Comparison of ENCODE assay signal across 7 cellular contexts in genomic region chr3:187862701-187863277, GRCh38.
A peak's percentile ranks its signal among the peaks of the same experiment; 100 is the strongest.
DNase-seq lines count a peak whose midpoint lies in the region; ATAC-seq and TF ChIP-seq lines count a peak whose summit lies in the region.
"Not testable (repeated sequence)": the region's sequence is repeated elsewhere in the genome, so short reads cannot be mapped to it uniquely, and the experiment has no call there.

No MANE protein-coding gene starts in this region.

- H3K79me1 ChIP-seq in mesendoderm (ENCODE audit: low read length): not testable (repeated sequence)

- H3K4me2 ChIP-seq in DND-41 (ENCODE audit: insufficient read depth, low read length); mesendoderm (ENCODE audit: low read length): not testable (repeated sequence)

- H3K4me3 Mint-ChIP-seq in activated CD4-positive, alpha-beta T cell treated with anti-CD3 and anti-CD28 coated beads for 36 hours: peak overlapping the region; percentile 53
- H3K4me3 Mint-ChIP-seq in glutamatergic neuron (ENCODE audit: unreplicated experiment) (peak overlapping the region; percentile 87), osteocyte (ENCODE audit: unreplicated experiment) (peak overlapping the region; percentile 82)

- not testable (repeated sequence) for H3K18ac ChIP-seq in mesendoderm (ENCODE audit: low read length)

- H3K27ac ChIP-seq in DND-41 (ENCODE audit: low read length); HUES64 (ENCODE audit: low read depth, low read length); mesendoderm (ENCODE audit: low read depth, low read length): not testable (repeated sequence)

- H3K4me1 Mint-ChIP-seq in activated CD4-positive, alpha-beta T cell treated with anti-CD3 and anti-CD28 coated beads for 36 hours; glutamatergic neuron (ENCODE audit: low read depth, unreplicated experiment); osteocyte (ENCODE audit: unreplicated experiment): not testable (repeated sequence)

- H3K4me3 ChIP-seq in DND-41 (ENCODE audit: low read depth in 1 of 2, low read length in 2 of 2); mesendoderm (ENCODE audit: low read length): not testable (repeated sequence)
- H3K4me3 ChIP-seq in HUES64 (ENCODE audit: low read length): peak overlapping the region; percentile 59

- not testable (repeated sequence) for H2AFZ ChIP-seq in DND-41 (ENCODE audit: low read depth, low read length)

- H3K27me3 Mint-ChIP-seq in activated CD4-positive, alpha-beta T cell treated with anti-CD3 and anti-CD28 coated beads for 36 hours; glutamatergic neuron (ENCODE audit: unreplicated experiment); osteocyte (ENCODE audit: unreplicated experiment): not testable (repeated sequence)

- not testable (repeated sequence) for TF ChIP-seq CTCF in DND-41 (IDR thresholded peaks at IDR 0.05; ENCODE audit: borderline replicate concordance, extremely low read depth, low read length, poor library complexity, severe bottlenecking); glutamatergic neuron (IDR thresholded peaks at IDR 0.05; ENCODE audit: partially characterized antibody, unreplicated experiment); osteocyte (IDR thresholded peaks at IDR 0.05)

- not testable (repeated sequence) for H3K56ac ChIP-seq in mesendoderm (ENCODE audit: low read length)

- H3K27ac Mint-ChIP-seq in activated CD4-positive, alpha-beta T cell treated with anti-CD3 and anti-CD28 coated beads for 36 hours; glutamatergic neuron (ENCODE audit: unreplicated experiment): not testable (repeated sequence)
- H3K27ac Mint-ChIP-seq in osteocyte (ENCODE audit: unreplicated experiment): peak overlapping the region; percentile 78

- CTCF ChIA-PET in activated CD4-positive, alpha-beta T cell treated with anti-CD3 and anti-CD28 coated beads for 36 hours (lab: Charles Lee): not testable (repeated sequence)

- ATAC-seq in DND-41 (ENCODE audit: insufficient read depth, low read depth); activated CD4-positive, alpha-beta T cell treated with anti-CD3 and anti-CD28 coated beads for 36 hours: not testable (repeated sequence)

- not testable (repeated sequence) for H3K27me3 ChIP-seq in DND-41 (ENCODE audit: insufficient read depth, low read length, poor library complexity); HUES64 (ENCODE audit: insufficient read depth, low read length); mesendoderm (ENCODE audit: insufficient read depth, low read length, poor library complexity)

- not testable (repeated sequence) for H3K4ac ChIP-seq in mesendoderm (ENCODE audit: low read depth, low read length)

- peaks cover 17% of the 10 kb centered on the region for H3K9me3 Mint-ChIP-seq in activated CD4-positive, alpha-beta T cell treated with anti-CD3 and anti-CD28 coated beads for 36 hours (ENCODE audit: low read depth)
- not testable (repeated sequence) for H3K9me3 Mint-ChIP-seq in glutamatergic neuron (ENCODE audit: unreplicated experiment)
- H3K9me3 Mint-ChIP-seq in osteocyte (ENCODE audit: unreplicated experiment): peaks cover 12% of the 10 kb centered on the region

- H3K23ac ChIP-seq in mesendoderm (ENCODE audit: low read length): not testable (repeated sequence)

- H4K20me1 ChIP-seq in DND-41 (ENCODE audit: insufficient read depth, low read length): not testable (repeated sequence)

- not testable (repeated sequence) for H2BK15ac ChIP-seq in mesendoderm (replicated peaks; ENCODE audit: low read depth)

- not testable (repeated sequence) for H3K79me2 ChIP-seq in DND-41 (ENCODE audit: insufficient read depth, low read length); mesendoderm (ENCODE audit: control insufficient read depth, insufficient read depth, low read length)

- not testable (repeated sequence) for H3K36me3 Mint-ChIP-seq in activated CD4-positive, alpha-beta T cell treated with anti-CD3 and anti-CD28 coated beads for 36 hours (ENCODE audit: low read depth); osteocyte (ENCODE audit: unreplicated experiment)
- H3K36me3 Mint-ChIP-seq in glutamatergic neuron (ENCODE audit: unreplicated experiment): peaks cover 12% of the 10 kb centered on the region

- H3K36me3 ChIP-seq in DND-41 (ENCODE audit: insufficient read depth, low read length); HUES64 (ENCODE audit: insufficient read depth, low read length); mesendoderm (ENCODE audit: control insufficient read depth, insufficient read depth, low read length): not testable (repeated sequence)

- not testable (repeated sequence) for H2BK5ac ChIP-seq in mesendoderm (ENCODE audit: low read length)

- H4K8ac ChIP-seq in mesendoderm (ENCODE audit: low read depth, low read length): not testable (repeated sequence)

- not testable (repeated sequence) for H4K5ac ChIP-seq in mesendoderm (ENCODE audit: low read length)

- H3K4me1 ChIP-seq in DND-41 (ENCODE audit: insufficient read depth, low read length); HUES64 (ENCODE audit: insufficient read depth, low read length); mesendoderm (ENCODE audit: control insufficient read depth, low read depth, low read length): not testable (repeated sequence)

- H3K9me3 ChIP-seq in DND-41 (ENCODE audit: insufficient read depth, low read length, severe bottlenecking); HUES64 (ENCODE audit: insufficient read depth, low read depth, low read length): not testable (repeated sequence)

- WGBS in HUES64: 19% methylated on average over 8 of the region's 22 CpGs
- no CpG with 5 or more reads among the region's 22 CpGs for WGBS in mesendoderm (ENCODE audit: extremely low coverage, insufficient coverage, low lambda C conversion rate)

- H2AK5ac ChIP-seq in mesendoderm (ENCODE audit: low read length): not testable (repeated sequence)

- intact Hi-C loops in activated CD4-positive, alpha-beta T cell treated with anti-CD3 and anti-CD28 coated beads for 36 hours (cut with DNase I, micrococcal nuclease): not testable (repeated sequence)

- H3K9ac ChIP-seq in DND-41 (ENCODE audit: low read depth, low read length); mesendoderm (ENCODE audit: low read length): not testable (repeated sequence)
- H3K9ac ChIP-seq in HUES64 (ENCODE audit: low read depth, low read length): peak overlapping the region; percentile 77

- DNase-seq in DND-41 (peak; percentile 70), activated gamma-delta T cell treated with Interleukin-2 at 50 U/mL for 16 hours (peak; percentile 11), glutamatergic neuron (peak; percentile 19), mesendoderm (peak; percentile 10)
- DNase-seq in activated CD4-positive, alpha-beta T cell treated with anti-CD3 and anti-CD28 coated beads for 36 hours; osteocyte (ENCODE audit: extremely low spot score, unreplicated experiment): not testable (repeated sequence)

- not testable (repeated sequence) for H2BK120ac ChIP-seq in mesendoderm (ENCODE audit: low read depth, low read length)

- POLR2A ChIA-PET in activated CD4-positive, alpha-beta T cell treated with anti-CD3 and anti-CD28 coated beads for 36 hours (lab: Charles Lee): not testable (repeated sequence)
